ENCODE assay signal across 8 cellular contexts in genomic region chr9:86637515-86637914, GRCh38.
DNase-seq lines count a peak whose midpoint lies in the region; ATAC-seq and TF ChIP-seq lines count a peak whose summit lies in the region.

No MANE protein-coding gene starts in this region.

- H3K79me1 ChIP-seq in mesenchymal stem cell (replicated peaks; ENCODE audit: low read length, poor library complexity, severe bottlenecking) = no peaks in the 10 kb centered on the region

- H2AK5ac ChIP-seq in mesenchymal stem cell (ENCODE audit: low read length, severe bottlenecking) = no peak overlapping the region

- H3K27me3 ChIP-seq in HL-60 (ENCODE audit: insufficient read depth, poor library complexity, severe bottlenecking) = no peaks in the 10 kb centered on the region
- no peaks in the 10 kb centered on the region for H3K27me3 ChIP-seq in mesenchymal stem cell (ENCODE audit: control insufficient read depth in 1 of 2, insufficient read depth in 1 of 2, low read length in 2 of 2)

- H3K23ac ChIP-seq in mesenchymal stem cell (ENCODE audit: low read length in 2 of 2) = no peak overlapping the region

- TF ChIP-seq CTCF in HL-60 (IDR thresholded peaks at IDR 0.05; ENCODE audit: insufficient read depth, low read length) = peak; percentile 15
- TF ChIP-seq CTCF in cardiac fibroblast (IDR thresholded peaks at IDR 0.05; ENCODE audit: low read depth, low read length) = peak; percentile 70

- H3K4me1 ChIP-seq in mesenchymal stem cell (ENCODE audit: control insufficient read depth, insufficient read depth, low read depth, low read length) = peaks cover 3% of the 10 kb centered on the region

- H3K18ac ChIP-seq in mesenchymal stem cell (ENCODE audit: low read depth in 1 of 2, low read length in 2 of 2) = no peak overlapping the region

- ATAC-seq in HG03159 (IDR thresholded peaks at IDR 0.05; ENCODE audit: unreplicated experiment) (no peak), HG03520 (IDR thresholded peaks at IDR 0.05; ENCODE audit: unreplicated experiment) (no peak)

- no peak overlapping the region for H2BK5ac ChIP-seq in mesenchymal stem cell (ENCODE audit: low read depth, low read length, poor library complexity, severe bottlenecking)

- DNase-seq in AG08396 (ENCODE audit: low spot score) (peak; percentile 29), HL-60 (ENCODE audit: low read depth in 1 of 2, low spot score in 1 of 2) (no peak), cardiac fibroblast (ENCODE audit: low read depth in 2 of 2) (peak; percentile 45 to 69), mesenchymal stem cell (no peak), NCI-H2107 (lab: John Stamatoyannopoulos, UW) (no peak), NCI-H187 (lab: John Stamatoyannopoulos, UW) (no peak)

- no peak overlapping the region for H4K8ac ChIP-seq in mesenchymal stem cell (ENCODE audit: low read length)

- no peak overlapping the region for H4K91ac ChIP-seq in mesenchymal stem cell (ENCODE audit: low read length)

- H3K36me3 ChIP-seq in mesenchymal stem cell (ENCODE audit: control insufficient read depth in 1 of 2, insufficient read depth in 2 of 2, low read depth in 1 of 2, low read length in 2 of 2) = no peaks in the 10 kb centered on the region

- H3K4me2 ChIP-seq in mesenchymal stem cell (ENCODE audit: low read length, poor library complexity, severe bottlenecking) = peak overlapping the region; percentile 22

- no peak overlapping the region for H2AFZ ChIP-seq in mesenchymal stem cell (ENCODE audit: low read depth, low read length)

- no peak overlapping the region for H3K14ac ChIP-seq in mesenchymal stem cell (ENCODE audit: low read length in 2 of 2)

- H3K4me3 ChIP-seq in HL-60 (replicated peaks; ENCODE audit: insufficient read depth, low read length) = no peak overlapping the region
- no peak overlapping the region for H3K4me3 ChIP-seq in cardiac fibroblast (replicated peaks in 1 of 2; ENCODE audit: low read depth in 2 of 2, low read length in 2 of 2)
- H3K4me3 ChIP-seq in mesenchymal stem cell (ENCODE audit: insufficient read depth in 1 of 2, low read depth in 1 of 2, low read length in 2 of 2) = no peak overlapping the region

- H3K9ac ChIP-seq in mesenchymal stem cell (ENCODE audit: low read length) = no peak overlapping the region

- no peak overlapping the region for H2BK15ac ChIP-seq in mesenchymal stem cell (ENCODE audit: low read depth, poor library complexity, severe bottlenecking)

- WGBS in mesenchymal stem cell = 44% methylated on average over 11 of the region's 11 CpGs

- H3K27ac ChIP-seq in HL-60 (replicated peaks) (no peak overlapping the region), mesenchymal stem cell (ENCODE audit: low read length, poor library complexity, severe bottlenecking) (no peak overlapping the region)

- H3K4ac ChIP-seq in mesenchymal stem cell (ENCODE audit: low read depth in 1 of 2, low read length in 2 of 2) = no peak overlapping the region

- no peak overlapping the region for H2BK120ac ChIP-seq in mesenchymal stem cell (ENCODE audit: low read depth, low read length)

- H3K9me3 ChIP-seq in mesenchymal stem cell (ENCODE audit: control insufficient read depth, low read length) = peaks cover 8% of the 10 kb centered on the region

- no peak overlapping the region for H2BK12ac ChIP-seq in mesenchymal stem cell (ENCODE audit: low read length in 2 of 2)

Comparison
In these comparisons a context has a peak if more than half of its experiments do, and no peak if none do; other contexts are left out.
1. DNase-seq: peak in AG08396 (single experiment) and cardiac fibroblast (2 of 2); none in HL-60 (0 of 2), mesenchymal stem cell (single experiment), NCI-H2107 (single experiment) and NCI-H187 (0 of 2).